ENCODE assay signal across 1 cellular context in the genomic region with DNA sequence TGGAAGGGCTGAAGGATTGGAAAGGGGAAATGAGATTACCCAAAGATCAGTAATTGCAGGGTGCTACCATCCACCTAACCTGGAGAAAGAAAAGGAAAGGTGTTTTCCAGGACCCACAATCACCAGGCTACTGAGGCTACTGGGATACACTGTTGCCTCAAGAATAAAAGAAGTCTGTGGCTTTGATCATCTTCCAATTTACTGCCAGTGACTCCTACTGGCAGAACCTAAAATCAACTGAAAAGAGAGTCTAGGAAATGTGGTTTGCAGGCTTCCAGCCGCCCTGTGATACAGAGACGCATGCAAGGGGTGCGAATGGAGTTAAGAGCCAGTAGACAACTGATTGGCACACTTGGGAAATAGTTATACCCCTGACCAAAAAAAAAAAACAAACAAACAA.
TF ChIP-seq lines count a peak whose summit lies in the region.

No MANE protein-coding gene starts in this region.

TF ChIP-seq in GM23338, 12 proteins besides CTCF, POLR2A, EP300 and RAD21 (continued from another document):
- TF ChIP-seq, protein P1, sequence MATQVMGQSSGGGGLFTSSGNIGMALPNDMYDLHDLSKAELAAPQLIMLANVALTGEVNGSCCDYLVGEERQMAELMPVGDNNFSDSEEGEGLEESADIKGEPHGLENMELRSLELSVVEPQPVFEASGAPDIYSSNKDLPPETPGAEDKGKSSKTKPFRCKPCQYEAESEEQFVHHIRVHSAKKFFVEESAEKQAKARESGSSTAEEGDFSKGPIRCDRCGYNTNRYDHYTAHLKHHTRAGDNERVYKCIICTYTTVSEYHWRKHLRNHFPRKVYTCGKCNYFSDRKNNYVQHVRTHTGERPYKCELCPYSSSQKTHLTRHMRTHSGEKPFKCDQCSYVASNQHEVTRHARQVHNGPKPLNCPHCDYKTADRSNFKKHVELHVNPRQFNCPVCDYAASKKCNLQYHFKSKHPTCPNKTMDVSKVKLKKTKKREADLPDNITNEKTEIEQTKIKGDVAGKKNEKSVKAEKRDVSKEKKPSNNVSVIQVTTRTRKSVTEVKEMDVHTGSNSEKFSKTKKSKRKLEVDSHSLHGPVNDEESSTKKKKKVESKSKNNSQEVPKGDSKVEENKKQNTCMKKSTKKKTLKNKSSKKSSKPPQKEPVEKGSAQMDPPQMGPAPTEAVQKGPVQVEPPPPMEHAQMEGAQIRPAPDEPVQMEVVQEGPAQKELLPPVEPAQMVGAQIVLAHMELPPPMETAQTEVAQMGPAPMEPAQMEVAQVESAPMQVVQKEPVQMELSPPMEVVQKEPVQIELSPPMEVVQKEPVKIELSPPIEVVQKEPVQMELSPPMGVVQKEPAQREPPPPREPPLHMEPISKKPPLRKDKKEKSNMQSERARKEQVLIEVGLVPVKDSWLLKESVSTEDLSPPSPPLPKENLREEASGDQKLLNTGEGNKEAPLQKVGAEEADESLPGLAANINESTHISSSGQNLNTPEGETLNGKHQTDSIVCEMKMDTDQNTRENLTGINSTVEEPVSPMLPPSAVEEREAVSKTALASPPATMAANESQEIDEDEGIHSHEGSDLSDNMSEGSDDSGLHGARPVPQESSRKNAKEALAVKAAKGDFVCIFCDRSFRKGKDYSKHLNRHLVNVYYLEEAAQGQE (IDR thresholded peaks at IDR 0.05; ENCODE audit: unreplicated experiment): no peak
- TF ChIP-seq ZNF114 (CRISPR knock-in tag; IDR thresholded peaks at IDR 0.05) (no peak), POLR2AphosphoS5 (IDR thresholded peaks at IDR 0.05; ENCODE audit: low read depth) (no peak), EZH2phosphoT487 (IDR thresholded peaks at IDR 0.05; ENCODE audit: unreplicated experiment) (no peak), NANOG (IDR thresholded peaks at IDR 0.05; ENCODE audit: borderline replicate concordance) (no peak), ZNF331 (CRISPR knock-in tag; IDR thresholded peaks at IDR 0.05; ENCODE audit: low read depth) (no peak), EZH2 (IDR thresholded peaks at IDR 0.05; ENCODE audit: low read depth, unreplicated experiment) (no peak), STAT1 (IDR thresholded peaks at IDR 0.05; ENCODE audit: unreplicated experiment) (no peak), JUNB (IDR thresholded peaks at IDR 0.05; ENCODE audit: unreplicated experiment) (no peak)
- TF ChIP-seq, protein P2, sequence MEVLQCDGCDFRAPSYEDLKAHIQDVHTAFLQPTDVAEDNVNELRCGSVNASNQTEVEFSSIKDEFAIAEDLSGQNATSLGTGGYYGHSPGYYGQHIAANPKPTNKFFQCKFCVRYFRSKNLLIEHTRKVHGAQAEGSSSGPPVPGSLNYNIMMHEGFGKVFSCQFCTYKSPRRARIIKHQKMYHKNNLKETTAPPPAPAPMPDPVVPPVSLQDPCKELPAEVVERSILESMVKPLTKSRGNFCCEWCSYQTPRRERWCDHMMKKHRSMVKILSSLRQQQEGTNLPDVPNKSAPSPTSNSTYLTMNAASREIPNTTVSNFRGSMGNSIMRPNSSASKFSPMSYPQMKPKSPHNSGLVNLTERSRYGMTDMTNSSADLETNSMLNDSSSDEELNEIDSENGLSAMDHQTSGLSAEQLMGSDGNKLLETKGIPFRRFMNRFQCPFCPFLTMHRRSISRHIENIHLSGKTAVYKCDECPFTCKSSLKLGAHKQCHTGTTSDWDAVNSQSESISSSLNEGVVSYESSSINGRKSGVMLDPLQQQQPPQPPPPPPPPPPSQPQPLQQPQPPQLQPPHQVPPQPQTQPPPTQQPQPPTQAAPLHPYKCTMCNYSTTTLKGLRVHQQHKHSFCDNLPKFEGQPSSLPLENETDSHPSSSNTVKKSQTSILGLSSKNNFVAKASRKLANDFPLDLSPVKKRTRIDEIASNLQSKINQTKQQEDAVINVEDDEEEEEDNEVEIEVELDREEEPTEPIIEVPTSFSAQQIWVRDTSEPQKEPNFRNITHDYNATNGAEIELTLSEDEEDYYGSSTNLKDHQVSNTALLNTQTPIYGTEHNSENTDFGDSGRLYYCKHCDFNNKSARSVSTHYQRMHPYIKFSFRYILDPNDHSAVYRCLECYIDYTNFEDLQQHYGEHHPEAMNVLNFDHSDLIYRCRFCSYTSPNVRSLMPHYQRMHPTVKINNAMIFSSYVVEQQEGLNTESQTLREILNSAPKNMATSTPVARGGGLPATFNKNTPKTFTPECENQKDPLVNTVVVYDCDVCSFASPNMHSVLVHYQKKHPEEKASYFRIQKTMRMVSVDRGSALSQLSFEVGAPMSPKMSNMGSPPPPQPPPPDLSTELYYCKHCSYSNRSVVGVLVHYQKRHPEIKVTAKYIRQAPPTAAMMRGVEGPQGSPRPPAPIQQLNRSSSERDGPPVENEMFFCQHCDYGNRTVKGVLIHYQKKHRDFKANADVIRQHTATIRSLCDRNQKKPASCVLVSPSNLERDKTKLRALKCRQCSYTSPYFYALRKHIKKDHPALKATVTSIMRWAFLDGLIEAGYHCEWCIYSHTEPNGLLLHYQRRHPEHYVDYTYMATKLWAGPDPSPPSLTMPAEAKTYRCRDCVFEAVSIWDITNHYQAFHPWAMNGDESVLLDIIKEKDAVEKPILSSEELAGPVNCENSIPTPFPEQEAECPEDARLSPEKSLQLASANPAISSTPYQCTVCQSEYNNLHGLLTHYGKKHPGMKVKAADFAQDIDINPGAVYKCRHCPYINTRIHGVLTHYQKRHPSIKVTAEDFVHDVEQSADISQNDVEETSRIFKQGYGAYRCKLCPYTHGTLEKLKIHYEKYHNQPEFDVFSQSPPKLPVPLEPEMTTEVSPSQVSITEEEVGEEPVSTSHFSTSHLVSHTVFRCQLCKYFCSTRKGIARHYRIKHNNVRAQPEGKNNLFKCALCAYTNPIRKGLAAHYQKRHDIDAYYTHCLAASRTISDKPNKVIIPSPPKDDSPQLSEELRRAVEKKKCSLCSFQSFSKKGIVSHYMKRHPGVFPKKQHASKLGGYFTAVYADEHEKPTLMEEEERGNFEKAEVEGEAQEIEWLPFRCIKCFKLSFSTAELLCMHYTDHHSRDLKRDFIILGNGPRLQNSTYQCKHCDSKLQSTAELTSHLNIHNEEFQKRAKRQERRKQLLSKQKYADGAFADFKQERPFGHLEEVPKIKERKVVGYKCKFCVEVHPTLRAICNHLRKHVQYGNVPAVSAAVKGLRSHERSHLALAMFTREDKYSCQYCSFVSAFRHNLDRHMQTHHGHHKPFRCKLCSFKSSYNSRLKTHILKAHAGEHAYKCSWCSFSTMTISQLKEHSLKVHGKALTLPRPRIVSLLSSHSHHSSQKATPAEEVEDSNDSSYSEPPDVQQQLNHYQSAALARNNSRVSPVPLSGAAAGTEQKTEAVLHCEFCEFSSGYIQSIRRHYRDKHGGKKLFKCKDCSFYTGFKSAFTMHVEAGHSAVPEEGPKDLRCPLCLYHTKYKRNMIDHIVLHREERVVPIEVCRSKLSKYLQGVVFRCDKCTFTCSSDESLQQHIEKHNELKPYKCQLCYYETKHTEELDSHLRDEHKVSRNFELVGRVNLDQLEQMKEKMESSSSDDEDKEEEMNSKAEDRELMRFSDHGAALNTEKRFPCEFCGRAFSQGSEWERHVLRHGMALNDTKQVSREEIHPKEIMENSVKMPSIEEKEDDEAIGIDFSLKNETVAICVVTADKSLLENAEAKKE (CRISPR knock-in tag; IDR thresholded peaks at IDR 0.05): no peak
TF ChIP-seq in GM23338: peak in this region for 0.
